In genomic region chr1:186154651-186155050, GRCh38 we compare ENCODE assay signal across 2 cellular contexts.
TF ChIP-seq lines count a peak whose summit lies in the region.

No MANE protein-coding gene starts in this region.

TF ChIP-seq in IMR-90, 13 proteins besides CTCF, POLR2A, EP300 and RAD21 (continued from another document):
- no peak for TF ChIP-seq ELK1 (IDR thresholded peaks at IDR 0.05; ENCODE audit: borderline replicate concordance, low read depth, low read length)
- TF ChIP-seq BHLHE40 (IDR thresholded peaks at IDR 0.05; ENCODE audit: low read depth, low read length): no peak
- no peak for TF ChIP-seq CEBPB (IDR thresholded peaks at IDR 0.05; ENCODE audit: low read depth, low read length)
- no peak for TF ChIP-seq MXI1 (IDR thresholded peaks at IDR 0.05; ENCODE audit: borderline replicate concordance, low read depth, low read length)
- no peak for TF ChIP-seq MAFK (IDR thresholded peaks at IDR 0.05; ENCODE audit: low read depth, low read length)
- TF ChIP-seq USF2 (IDR thresholded peaks at IDR 0.05; ENCODE audit: low read depth, low read length): no peak
- TF ChIP-seq MAZ (IDR thresholded peaks at IDR 0.05; ENCODE audit: borderline replicate concordance, low read depth, low read length): no peak
TF ChIP-seq in IMR-90: peak in this region for 0.

TF ChIP-seq in SK-N-SH treated with all-trans-retinoic acid at 6 μM for 48 hours, 23 proteins besides CTCF, POLR2A, EP300 and RAD21 (continued from another document):
- TF ChIP-seq PATZ1 (CRISPR knock-in tag; IDR thresholded peaks at IDR 0.05; ENCODE audit: borderline replicate concordance) (no peak), CREB5 (CRISPR knock-in tag; IDR thresholded peaks at IDR 0.05; ENCODE audit: low read depth) (no peak), ZNF70 (CRISPR knock-in tag; IDR thresholded peaks at IDR 0.05) (no peak), ZFP30 (CRISPR knock-in tag; IDR thresholded peaks at IDR 0.05) (no peak), TSHZ2 (CRISPR knock-in tag; IDR thresholded peaks at IDR 0.05) (no peak), CSDC2 (CRISPR knock-in tag; IDR thresholded peaks at IDR 0.05) (no peak)
